ENCODE assay signal across 1 cellular context in the genomic region with DNA sequence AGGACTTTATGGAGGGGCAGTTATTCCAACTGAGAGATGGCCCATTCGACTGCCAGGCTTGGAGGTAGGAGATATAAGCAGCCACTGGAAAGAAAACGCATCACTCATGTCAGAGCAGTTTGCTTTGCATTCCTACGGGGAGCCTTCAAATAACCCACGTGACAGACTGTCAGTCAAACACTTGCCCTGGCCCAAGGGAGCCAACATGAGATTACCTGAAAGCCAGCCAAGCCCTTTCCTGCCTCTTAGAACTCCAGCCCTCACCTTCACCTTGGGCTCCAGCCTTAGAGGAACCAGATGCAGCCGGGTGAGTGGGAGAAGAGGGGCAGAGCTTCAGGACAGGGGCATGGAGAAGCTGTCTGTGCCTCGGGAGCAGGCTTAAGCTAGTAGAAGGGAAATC.
TF ChIP-seq lines count a peak whose summit lies in the region.

No MANE protein-coding gene starts in this region.

TF ChIP-seq in GM23338, 12 proteins besides CTCF, POLR2A, EP300 and RAD21 (continued from another document):
- TF ChIP-seq, protein P1, sequence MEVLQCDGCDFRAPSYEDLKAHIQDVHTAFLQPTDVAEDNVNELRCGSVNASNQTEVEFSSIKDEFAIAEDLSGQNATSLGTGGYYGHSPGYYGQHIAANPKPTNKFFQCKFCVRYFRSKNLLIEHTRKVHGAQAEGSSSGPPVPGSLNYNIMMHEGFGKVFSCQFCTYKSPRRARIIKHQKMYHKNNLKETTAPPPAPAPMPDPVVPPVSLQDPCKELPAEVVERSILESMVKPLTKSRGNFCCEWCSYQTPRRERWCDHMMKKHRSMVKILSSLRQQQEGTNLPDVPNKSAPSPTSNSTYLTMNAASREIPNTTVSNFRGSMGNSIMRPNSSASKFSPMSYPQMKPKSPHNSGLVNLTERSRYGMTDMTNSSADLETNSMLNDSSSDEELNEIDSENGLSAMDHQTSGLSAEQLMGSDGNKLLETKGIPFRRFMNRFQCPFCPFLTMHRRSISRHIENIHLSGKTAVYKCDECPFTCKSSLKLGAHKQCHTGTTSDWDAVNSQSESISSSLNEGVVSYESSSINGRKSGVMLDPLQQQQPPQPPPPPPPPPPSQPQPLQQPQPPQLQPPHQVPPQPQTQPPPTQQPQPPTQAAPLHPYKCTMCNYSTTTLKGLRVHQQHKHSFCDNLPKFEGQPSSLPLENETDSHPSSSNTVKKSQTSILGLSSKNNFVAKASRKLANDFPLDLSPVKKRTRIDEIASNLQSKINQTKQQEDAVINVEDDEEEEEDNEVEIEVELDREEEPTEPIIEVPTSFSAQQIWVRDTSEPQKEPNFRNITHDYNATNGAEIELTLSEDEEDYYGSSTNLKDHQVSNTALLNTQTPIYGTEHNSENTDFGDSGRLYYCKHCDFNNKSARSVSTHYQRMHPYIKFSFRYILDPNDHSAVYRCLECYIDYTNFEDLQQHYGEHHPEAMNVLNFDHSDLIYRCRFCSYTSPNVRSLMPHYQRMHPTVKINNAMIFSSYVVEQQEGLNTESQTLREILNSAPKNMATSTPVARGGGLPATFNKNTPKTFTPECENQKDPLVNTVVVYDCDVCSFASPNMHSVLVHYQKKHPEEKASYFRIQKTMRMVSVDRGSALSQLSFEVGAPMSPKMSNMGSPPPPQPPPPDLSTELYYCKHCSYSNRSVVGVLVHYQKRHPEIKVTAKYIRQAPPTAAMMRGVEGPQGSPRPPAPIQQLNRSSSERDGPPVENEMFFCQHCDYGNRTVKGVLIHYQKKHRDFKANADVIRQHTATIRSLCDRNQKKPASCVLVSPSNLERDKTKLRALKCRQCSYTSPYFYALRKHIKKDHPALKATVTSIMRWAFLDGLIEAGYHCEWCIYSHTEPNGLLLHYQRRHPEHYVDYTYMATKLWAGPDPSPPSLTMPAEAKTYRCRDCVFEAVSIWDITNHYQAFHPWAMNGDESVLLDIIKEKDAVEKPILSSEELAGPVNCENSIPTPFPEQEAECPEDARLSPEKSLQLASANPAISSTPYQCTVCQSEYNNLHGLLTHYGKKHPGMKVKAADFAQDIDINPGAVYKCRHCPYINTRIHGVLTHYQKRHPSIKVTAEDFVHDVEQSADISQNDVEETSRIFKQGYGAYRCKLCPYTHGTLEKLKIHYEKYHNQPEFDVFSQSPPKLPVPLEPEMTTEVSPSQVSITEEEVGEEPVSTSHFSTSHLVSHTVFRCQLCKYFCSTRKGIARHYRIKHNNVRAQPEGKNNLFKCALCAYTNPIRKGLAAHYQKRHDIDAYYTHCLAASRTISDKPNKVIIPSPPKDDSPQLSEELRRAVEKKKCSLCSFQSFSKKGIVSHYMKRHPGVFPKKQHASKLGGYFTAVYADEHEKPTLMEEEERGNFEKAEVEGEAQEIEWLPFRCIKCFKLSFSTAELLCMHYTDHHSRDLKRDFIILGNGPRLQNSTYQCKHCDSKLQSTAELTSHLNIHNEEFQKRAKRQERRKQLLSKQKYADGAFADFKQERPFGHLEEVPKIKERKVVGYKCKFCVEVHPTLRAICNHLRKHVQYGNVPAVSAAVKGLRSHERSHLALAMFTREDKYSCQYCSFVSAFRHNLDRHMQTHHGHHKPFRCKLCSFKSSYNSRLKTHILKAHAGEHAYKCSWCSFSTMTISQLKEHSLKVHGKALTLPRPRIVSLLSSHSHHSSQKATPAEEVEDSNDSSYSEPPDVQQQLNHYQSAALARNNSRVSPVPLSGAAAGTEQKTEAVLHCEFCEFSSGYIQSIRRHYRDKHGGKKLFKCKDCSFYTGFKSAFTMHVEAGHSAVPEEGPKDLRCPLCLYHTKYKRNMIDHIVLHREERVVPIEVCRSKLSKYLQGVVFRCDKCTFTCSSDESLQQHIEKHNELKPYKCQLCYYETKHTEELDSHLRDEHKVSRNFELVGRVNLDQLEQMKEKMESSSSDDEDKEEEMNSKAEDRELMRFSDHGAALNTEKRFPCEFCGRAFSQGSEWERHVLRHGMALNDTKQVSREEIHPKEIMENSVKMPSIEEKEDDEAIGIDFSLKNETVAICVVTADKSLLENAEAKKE (CRISPR knock-in tag; IDR thresholded peaks at IDR 0.05), result no peak
- no peak for TF ChIP-seq ZNF331 (CRISPR knock-in tag; IDR thresholded peaks at IDR 0.05; ENCODE audit: low read depth)
- TF ChIP-seq, protein P2, sequence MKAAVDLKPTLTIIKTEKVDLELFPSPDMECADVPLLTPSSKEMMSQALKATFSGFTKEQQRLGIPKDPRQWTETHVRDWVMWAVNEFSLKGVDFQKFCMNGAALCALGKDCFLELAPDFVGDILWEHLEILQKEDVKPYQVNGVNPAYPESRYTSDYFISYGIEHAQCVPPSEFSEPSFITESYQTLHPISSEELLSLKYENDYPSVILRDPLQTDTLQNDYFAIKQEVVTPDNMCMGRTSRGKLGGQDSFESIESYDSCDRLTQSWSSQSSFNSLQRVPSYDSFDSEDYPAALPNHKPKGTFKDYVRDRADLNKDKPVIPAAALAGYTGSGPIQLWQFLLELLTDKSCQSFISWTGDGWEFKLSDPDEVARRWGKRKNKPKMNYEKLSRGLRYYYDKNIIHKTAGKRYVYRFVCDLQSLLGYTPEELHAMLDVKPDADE (IDR thresholded peaks at IDR 0.05), result no peak
- TF ChIP-seq CREB1 (CRISPR knock-in tag; IDR thresholded peaks at IDR 0.05; ENCODE audit: low read depth), result no peak
- no peak for TF ChIP-seq POLR2AphosphoS5 (IDR thresholded peaks at IDR 0.05; ENCODE audit: low read depth)
- TF ChIP-seq ZNF114 (CRISPR knock-in tag; IDR thresholded peaks at IDR 0.05), result no peak
- TF ChIP-seq EZH2phosphoT487 (IDR thresholded peaks at IDR 0.05; ENCODE audit: unreplicated experiment), result no peak
- no peak for TF ChIP-seq STAT1 (IDR thresholded peaks at IDR 0.05; ENCODE audit: unreplicated experiment)
- TF ChIP-seq JUNB (IDR thresholded peaks at IDR 0.05; ENCODE audit: unreplicated experiment), result no peak
- TF ChIP-seq NANOG (IDR thresholded peaks at IDR 0.05; ENCODE audit: borderline replicate concordance), result no peak
